12 cellular contexts compared by ENCODE assay signal in genomic region chr1:64536836-64537490, GRCh38.
A peak's percentile ranks its signal among the peaks of the same experiment; 100 is the strongest.
DNase-seq lines count a peak whose midpoint lies in the region; FAIRE-seq and TF ChIP-seq lines count a peak whose summit lies in the region.
"Had no signal": no experiment of that assay in that cellular context is flagged by ENCODE, and none has a peak within 500 bp of the region (broad histone marks: within the 10 kb centered on the region; RNA-seq: fewer than 3 reads in every experiment).

No MANE protein-coding gene starts in this region.

- 22% methylated on average over 8 of the region's 8 CpGs for WGBS in hepatocyte (ENCODE audit: low lambda C conversion rate, missing lambda C conversion rate)
- WGBS in sigmoid colon, 2 donors = 18 to 66% methylated on average over 8 of the region's 8 CpGs

- peaks cover 73% of the 10 kb centered on the region for H3K79me2 ChIP-seq in hepatocyte

- H3K4me3 ChIP-seq in hepatocyte = no peak overlapping the region
- no peak overlapping the region for H3K4me3 ChIP-seq in sigmoid colon
- H3K4me3 ChIP-seq: BLaER1 treated with 17β-estradiol and CSF1 and Interleukin-3, amounts not matched to agents 10 nM and 100 nM; dorsolateral prefrontal cortex; SJSA1 had no signal

- H3K4me1 ChIP-seq in hepatocyte (ENCODE audit: insufficient read depth) (peaks cover 46% of the 10 kb centered on the region), sigmoid colon (peaks cover 0 to 30% (median 29%) of the 10 kb centered on the region in 4 donors)
- H3K4me1 ChIP-seq: SJSA1 had no signal

- H3K9me3 ChIP-seq in hepatocyte (ENCODE audit: low read depth) (no peaks in the 10 kb centered on the region), sigmoid colon (no peaks in the 10 kb centered on the region)
- H3K9me3 ChIP-seq: SJSA1 had no signal

- intact Hi-C loops in sigmoid colon (cut with DNase I) = no loop called here

- no peak for TF ChIP-seq EP300 in sigmoid colon (IDR thresholded peaks at IDR 0.05)

- TF ChIP-seq CTCF in hepatocyte (IDR thresholded peaks at IDR 0.05; ENCODE audit: poor library complexity) (no peak), sigmoid colon (IDR thresholded peaks at IDR 0.05) (no peak)

- H3K4me2 ChIP-seq in hepatocyte = peak overlapping the region; percentile 68
- H3K4me2 ChIP-seq: BLaER1 treated with 17β-estradiol and CSF1 and Interleukin-3, amounts not matched to agents 10 nM and 100 nM had no signal

- H3K9me2 ChIP-seq in hepatocyte (replicated peaks; ENCODE audit: insufficient read depth) = no peaks in the 10 kb centered on the region

- DNase-seq in DMS53 (lab: John Stamatoyannopoulos, UW) = peak; percentile 65
- peak; percentile 92 for DNase-seq in NCI-H2029 treated with DMSO at 0.1 percent for 48 hours (lab: John Stamatoyannopoulos, UW)
- peak; percentile 43 for DNase-seq in hepatocyte (ENCODE audit: low spot score)
- no peak for DNase-seq in sigmoid colon
- no peak for DNase-seq in MV-4-11 (lab: John Stamatoyannopoulos, UW)
- no peak for DNase-seq in NCI-H510A (lab: John Stamatoyannopoulos, UW)
- no peak for DNase-seq in GM12892 (ENCODE audit: insufficient read length)
- DNase-seq: activated CD8-positive, alpha-beta T cell treated with anti-CD3 and anti-CD28 coated beads for 36 hours; aorta; dorsolateral prefrontal cortex had no signal

- no peak for FAIRE-seq in GM12892 (lab: Jason Lieb, UNC)

- TF ChIP-seq POLR2A in sigmoid colon (IDR thresholded peaks at IDR 0.05) = no peak
- TF ChIP-seq POLR2A in GM12892 (IDR thresholded peaks at IDR 0.05; ENCODE audit: low read depth, low read length) = no peak

- no peaks in the 10 kb centered on the region for H3K36me3 ChIP-seq in hepatocyte (replicated peaks; ENCODE audit: insufficient read depth, low read depth)
- H3K36me3 ChIP-seq in sigmoid colon = no peaks in the 10 kb centered on the region
- H3K36me3 ChIP-seq: BLaER1 treated with 17β-estradiol and CSF1 and Interleukin-3, amounts not matched to agents 10 nM and 100 nM; SJSA1 had no signal

- H2AFZ ChIP-seq in hepatocyte = no peak overlapping the region

- H3K27ac ChIP-seq in hepatocyte (peak overlapping the region; percentile 71), sigmoid colon (peak overlapping the region in 3 of 4 donors; percentile 8 to 23 (median 9))
- H3K27ac ChIP-seq: BLaER1 treated with 17β-estradiol and CSF1 and Interleukin-3, amounts not matched to agents 10 nM and 100 nM; dorsolateral prefrontal cortex; SJSA1 had no signal

- H4K20me1 ChIP-seq in hepatocyte (ENCODE audit: insufficient read depth, poor library complexity, severe bottlenecking) = no peaks in the 10 kb centered on the region
- H4K20me1 ChIP-seq: BLaER1 treated with 17β-estradiol and CSF1 and Interleukin-3, amounts not matched to agents 10 nM and 100 nM had no signal

- no peaks in the 10 kb centered on the region for H3K27me3 ChIP-seq in hepatocyte
- no peaks in the 10 kb centered on the region for H3K27me3 ChIP-seq in sigmoid colon
- H3K27me3 ChIP-seq: BLaER1 treated with 17β-estradiol and CSF1 and Interleukin-3, amounts not matched to agents 10 nM and 100 nM; dorsolateral prefrontal cortex had no signal

Comparison
In these comparisons a context has a peak if more than half of its experiments do, and no peak if none do; other contexts are left out.
1. DNase-seq: peak in DMS53 (single experiment), NCI-H2029 treated with DMSO at 0.1 percent for 48 hours (single experiment) and hepatocyte (single experiment); none in sigmoid colon (single experiment), MV-4-11 (single experiment), NCI-H510A (single experiment) and GM12892 (single experiment).